ENCODE assay signal across 26 cellular contexts in genomic region chr2:116809074-116809473, GRCh38.
"Had no signal": no experiment of that assay in that cellular context is flagged by ENCODE, and none has a peak within 500 bp of the region (broad histone marks: within the 10 kb centered on the region; RNA-seq: fewer than 3 reads in every experiment).

No MANE protein-coding gene starts in this region.

- H3K27ac ChIP-seq: heart left ventricle, ovary, psoas muscle, stomach, suprapubic skin, tibial nerve, VCaP had no signal

- H3K27me3 ChIP-seq: heart left ventricle, ovary, stomach, suprapubic skin, tibial nerve had no signal

- H3K9me3 ChIP-seq: ovary, psoas muscle, tibial nerve had no signal

- DNase-seq: activated CD4-positive, alpha-beta T cell treated with anti-CD3 and anti-CD28 coated beads, Interleukin-2, amount 10 ng/mL, durations not matched to agents 24 days and 14 days; activated CD8-positive, alpha-beta memory T cell treated with anti-CD3 and anti-CD28 coated beads, Interleukin-2, amount 10 ng/mL, durations not matched to agents 7 days and 5 days; activated CD8-positive, alpha-beta T cell treated with anti-CD3 and anti-CD28 coated beads for 36 hours; activated gamma-delta T cell; activated naive CD4-positive, alpha-beta T cell treated with anti-CD3 and anti-CD28 coated beads, Interleukin-2, amount 50 U/mL, for 16 hours; activated naive CD8-positive, alpha-beta T cell treated with anti-CD3 and anti-CD28 coated beads, Interleukin-2, amount 50 U/mL, for 24 hours; activated T-cell treated with anti-CD3 and anti-CD28 coated beads for 4 hours; caudate nucleus; effector memory CD4-positive, alpha-beta T cell; heart left ventricle; islet precursor cell; left cardiac atrium; mesendoderm; naive thymus-derived CD4-positive, alpha-beta T cell; ovary; psoas muscle; right cardiac atrium; stimulated activated CD4-positive, alpha-beta T cell treated with anti-CD3 and anti-CD28 coated beads, Interleukin-2, amount 100 ng/mL, for 24 hours; stomach had no signal

- FAIRE-seq: urothelium cell line had no signal

- ATAC-seq: activated CD4-positive, CD25-positive, alpha-beta regulatory T cell treated with anti-CD3 and anti-CD28 coated beads, Interleukin-2, amount 50 U/mL, for 24 hours; activated CD8-positive, alpha-beta memory T cell treated with anti-CD3 and anti-CD28 coated beads, Interleukin-2, amount 10 ng/mL, durations not matched to agents 7 days and 5 days; activated CD8-positive, alpha-beta T cell treated with anti-CD3 and anti-CD28 coated beads for 36 hours; activated naive CD8-positive, alpha-beta T cell treated with anti-CD3 and anti-CD28 coated beads, Interleukin-2, amount 50 U/mL, for 24 hours; esophagus mucosa; heart left ventricle; left cardiac atrium; naive thymus-derived CD4-positive, alpha-beta T cell; psoas muscle; right cardiac atrium; stimulated activated effector memory CD8-positive, alpha-beta T cell treated with anti-CD3 and anti-CD28 coated beads, Interleukin-12 subunit alpha, Interleukin-12 subunit beta, amount 100 ng/mL, for 72 hours had no signal

- H3K4me1 ChIP-seq: heart left ventricle, psoas muscle, stomach, suprapubic skin, tibial nerve had no signal

- H3K36me3 ChIP-seq: heart left ventricle, ovary, stomach, suprapubic skin, tibial nerve had no signal

- H3K4me3 ChIP-seq: heart left ventricle, ovary, psoas muscle, stomach, suprapubic skin, tibial nerve had no signal
